Comparison of ENCODE assay signal across 23 cellular contexts in the genomic region with DNA sequence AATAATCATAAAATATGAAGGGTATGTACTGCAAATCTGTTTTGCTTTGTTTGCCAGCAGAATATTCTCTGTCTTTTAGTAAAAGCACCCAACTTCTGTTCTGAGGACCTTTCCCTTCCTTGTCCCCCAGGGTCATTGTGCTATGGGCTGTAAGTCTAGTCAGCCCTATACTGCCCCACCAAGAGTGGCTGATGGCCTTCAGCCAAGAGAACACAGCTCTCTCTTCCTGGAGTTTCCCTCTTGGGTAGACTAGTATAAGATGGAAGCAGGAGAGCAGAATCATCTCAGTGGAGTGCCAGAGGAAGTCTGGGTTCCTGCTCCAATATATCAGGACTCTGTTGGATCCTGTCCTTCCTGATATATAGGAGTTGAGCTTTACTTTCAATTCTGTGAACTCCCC. TPM values are rescaled to one million over a fixed set of nuclear protein-coding genes. Genes with fewer than 3 reads are reported as not detected.
A peak's percentile ranks its signal among the peaks of the same experiment; 100 is the strongest.
DNase-seq lines count a peak whose midpoint lies in the region; TF ChIP-seq lines count a peak whose summit lies in the region.
"Had no signal": no experiment of that assay in that cellular context is flagged by ENCODE, and none has a peak within 500 bp of the region (broad histone marks: within the 10 kb centered on the region; RNA-seq: fewer than 3 reads in every experiment).

No MANE protein-coding gene starts in this region.

- H3K79me1 ChIP-seq in mesenchymal stem cell (replicated peaks; ENCODE audit: low read length, poor library complexity, severe bottlenecking) = no peaks in the 10 kb centered on the region

- H3K27ac ChIP-seq in colonic mucosa (no peak overlapping the region), mesenchymal stem cell (ENCODE audit: low read length, poor library complexity, severe bottlenecking) (no peak overlapping the region), transverse colon (peak overlapping the region in 1 of 4 donors; percentile 9)
- H3K27ac ChIP-seq: A549, BLaER1, C4-2B, GM23248 had no signal

- in situ Hi-C loops in transverse colon (cut with MboI; ENCODE audit: low pct_ligation_motif_present in 1 of 4, low pct_unique_long_range_greater_than_20kb in 1 of 4, low sequenced_read_pairs in 3 of 4) = loop anchor here in 2 of 4 donors (25.0 kb wide), 2 partner anchors 189 to 439 kb away; no protein-coding TSS in a partner anchor

- H3K4ac ChIP-seq in mesenchymal stem cell (ENCODE audit: low read depth in 1 of 2, low read length in 2 of 2) = no peak overlapping the region

- intact Hi-C loops in colonic mucosa (cut with DNase I) = no loop called here
- intact Hi-C loops in transverse colon (cut with DNase I; ENCODE audit: low total_unique reads) = no loop called here

- no peak overlapping the region for H4K91ac ChIP-seq in mesenchymal stem cell (ENCODE audit: low read length)

- no peak overlapping the region for H3K14ac ChIP-seq in mesenchymal stem cell (ENCODE audit: low read length in 2 of 2)

- H3K23ac ChIP-seq in mesenchymal stem cell (ENCODE audit: low read length in 2 of 2) = no peak overlapping the region

- H3K18ac ChIP-seq in mesenchymal stem cell (ENCODE audit: low read depth in 1 of 2, low read length in 2 of 2) = no peak overlapping the region

- TF ChIP-seq EP300 in transverse colon (IDR thresholded peaks at IDR 0.05; ENCODE audit: low read depth) = no peak

- no peaks in the 10 kb centered on the region for H3K4me1 ChIP-seq in colonic mucosa
- H3K4me1 ChIP-seq in mesenchymal stem cell (ENCODE audit: control insufficient read depth, insufficient read depth, low read depth, low read length) = peaks cover 11% of the 10 kb centered on the region
- peaks cover 0 to 58% (median 9%) of the 10 kb centered on the region in 4 donors for H3K4me1 ChIP-seq in transverse colon
- H3K4me1 ChIP-seq: A549 had no signal

- H3K9me3 ChIP-seq in colonic mucosa (no peaks in the 10 kb centered on the region), mesenchymal stem cell (ENCODE audit: control insufficient read depth, low read length) (no peaks in the 10 kb centered on the region), transverse colon (no peaks in the 10 kb centered on the region)
- H3K9me3 ChIP-seq: A549, BLaER1 had no signal

- H3K4me2 ChIP-seq in mesenchymal stem cell (ENCODE audit: low read length, poor library complexity, severe bottlenecking) = no peak overlapping the region
- H3K4me2 ChIP-seq: A549, BLaER1 had no signal

- H2BK12ac ChIP-seq in mesenchymal stem cell (ENCODE audit: low read length in 2 of 2) = no peak overlapping the region

- H2BK5ac ChIP-seq in mesenchymal stem cell (ENCODE audit: low read depth, low read length, poor library complexity, severe bottlenecking) = no peak overlapping the region

- H3K27me3 ChIP-seq in colonic mucosa (no peaks in the 10 kb centered on the region), mesenchymal stem cell (ENCODE audit: control insufficient read depth in 1 of 2, insufficient read depth in 1 of 2, low read length in 2 of 2) (no peaks in the 10 kb centered on the region), transverse colon (no peaks in the 10 kb centered on the region)
- H3K27me3 ChIP-seq: BLaER1 had no signal

- DNase-seq in CD1c-positive myeloid dendritic cell (ENCODE audit: extremely low spot score) = peak; percentile 30
- DNase-seq in colonic mucosa = peak; percentile 34
- DNase-seq in mesenchymal stem cell = no peak
- DNase-seq in transverse colon = peak; percentile 10
- no peak for DNase-seq in Kasumi-1 (lab: John Stamatoyannopoulos, UW)
- DNase-seq in stimulated activated CD4-positive, alpha-beta T cell treated with anti-CD3 and anti-CD28 coated beads, Interleukin-2, amount 100 ng/mL, for 48 hours = no peak
- DNase-seq in activated T-cell treated with anti-CD3 and anti-CD28 coated beads, Interleukin-2, amount 50 U/mL, for 1 hour = no peak
- DNase-seq in activated CD8-positive, alpha-beta memory T cell treated with anti-CD3 and anti-CD28 coated beads, Interleukin-2, amount 50 U/mL, for 4 hours = no peak
- DNase-seq: 8988T; CD4-positive, alpha-beta T cell; CD8-positive, alpha-beta memory T cell; DMS 273 treated with DMSO at 0.1 percent for 48 hours; DMS79; EL; GDM1; H7; HCEC 1CT had no signal

- H3K9ac ChIP-seq in colonic mucosa (ENCODE audit: low read depth in 2 of 2, low read length in 2 of 2) (no peak overlapping the region), mesenchymal stem cell (ENCODE audit: low read length) (no peak overlapping the region)
- H3K9ac ChIP-seq: BLaER1, GM23248 had no signal

- H2AK5ac ChIP-seq in mesenchymal stem cell (ENCODE audit: low read length, severe bottlenecking) = peak overlapping the region; percentile 94

- no peak overlapping the region for H2BK15ac ChIP-seq in mesenchymal stem cell (ENCODE audit: low read depth, poor library complexity, severe bottlenecking)

- H3K4me3 ChIP-seq in colonic mucosa = no peak overlapping the region
- H3K4me3 ChIP-seq in mesenchymal stem cell (ENCODE audit: insufficient read depth in 1 of 2, low read depth in 1 of 2, low read length in 2 of 2) = no peak overlapping the region
- no peak overlapping the region for H3K4me3 ChIP-seq in transverse colon
- H3K4me3 ChIP-seq: A549, BLaER1, GM12878, GM23248 had no signal

- H3K36me3 ChIP-seq in colonic mucosa (no peaks in the 10 kb centered on the region), mesenchymal stem cell (ENCODE audit: control insufficient read depth in 1 of 2, insufficient read depth in 2 of 2, low read depth in 1 of 2, low read length in 2 of 2) (no peaks in the 10 kb centered on the region), transverse colon (no peaks in the 10 kb centered on the region)
- H3K36me3 ChIP-seq: BLaER1 had no signal

- no peak overlapping the region for H4K8ac ChIP-seq in mesenchymal stem cell (ENCODE audit: low read length)

- no peak overlapping the region for H2BK120ac ChIP-seq in mesenchymal stem cell (ENCODE audit: low read depth, low read length)

- TF ChIP-seq POLR2A in transverse colon (IDR thresholded peaks at IDR 0.05) = no peak

- H2AFZ ChIP-seq in mesenchymal stem cell (ENCODE audit: low read depth, low read length) = no peak overlapping the region
- H2AFZ ChIP-seq: GM23248 had no signal

- TF ChIP-seq CTCF in colonic mucosa (IDR thresholded peaks at IDR 0.05) = no peak
- no peak for TF ChIP-seq CTCF in transverse colon (IDR thresholded peaks at IDR 0.05)

RNA-seq across cellular contexts. Expression of a gene that starts 29.0 kb away (rescaled TPM):
- not detected for total RNA-seq in colonic mucosa
- polyA plus RNA-seq in mesenchymal stem cell (2013, experiment 1 of 2) = 0.01 TPM
- polyA plus RNA-seq in mesenchymal stem cell (2013, experiment 2 of 2) = 0.01 TPM
- total RNA-seq in transverse colon = not detected
- total RNA-seq: CD4-positive, alpha-beta T cell; CD8-positive, alpha-beta memory T cell; GM12878; GM23248; H1; H7 had no signal
- polyA plus RNA-seq: A549; CD8-positive, alpha-beta memory T cell; GM23248; H1 had no signal

RNA-seq across cellular contexts. Expression of a gene that starts 51.7 kb away (rescaled TPM):
- total RNA-seq in colonic mucosa (10 to 100 TPM in 1 of 2 donors, 1 to 10 TPM in 1; 2.3 to 11.7 TPM), transverse colon (1 to 10 TPM in 1 of 4 donors, under 1 TPM in 1, not detected in 2; 0.55 to 4.9 TPM)
- not detected for polyA plus RNA-seq in mesenchymal stem cell (2013, experiment 1 of 2)
- 0.01 TPM for polyA plus RNA-seq in mesenchymal stem cell (2013, experiment 2 of 2)
- total RNA-seq: CD4-positive, alpha-beta T cell; CD8-positive, alpha-beta memory T cell; GM12878; H1; H7 had no signal
- polyA plus RNA-seq: A549; CD8-positive, alpha-beta memory T cell; H1 had no signal

Comparison
In these comparisons a context has a peak if more than half of its experiments do, and no peak if none do; other contexts are left out.
1. DNase-seq: peak in CD1c-positive myeloid dendritic cell (single experiment), colonic mucosa (single experiment) and transverse colon (single experiment); none in mesenchymal stem cell (single experiment), Kasumi-1 (0 of 2), stimulated activated CD4-positive, alpha-beta T cell treated with anti-CD3 and anti-CD28 coated beads, Interleukin-2, amount 100 ng/mL, for 48 hours (0 of 2), activated T-cell treated with anti-CD3 and anti-CD28 coated beads, Interleukin-2, amount 50 U/mL, for 1 hour (single experiment) and activated CD8-positive, alpha-beta memory T cell treated with anti-CD3 and anti-CD28 coated beads, Interleukin-2, amount 50 U/mL, for 4 hours (single experiment).